ENCODE assay signal across 1 cellular context in the genomic region with DNA sequence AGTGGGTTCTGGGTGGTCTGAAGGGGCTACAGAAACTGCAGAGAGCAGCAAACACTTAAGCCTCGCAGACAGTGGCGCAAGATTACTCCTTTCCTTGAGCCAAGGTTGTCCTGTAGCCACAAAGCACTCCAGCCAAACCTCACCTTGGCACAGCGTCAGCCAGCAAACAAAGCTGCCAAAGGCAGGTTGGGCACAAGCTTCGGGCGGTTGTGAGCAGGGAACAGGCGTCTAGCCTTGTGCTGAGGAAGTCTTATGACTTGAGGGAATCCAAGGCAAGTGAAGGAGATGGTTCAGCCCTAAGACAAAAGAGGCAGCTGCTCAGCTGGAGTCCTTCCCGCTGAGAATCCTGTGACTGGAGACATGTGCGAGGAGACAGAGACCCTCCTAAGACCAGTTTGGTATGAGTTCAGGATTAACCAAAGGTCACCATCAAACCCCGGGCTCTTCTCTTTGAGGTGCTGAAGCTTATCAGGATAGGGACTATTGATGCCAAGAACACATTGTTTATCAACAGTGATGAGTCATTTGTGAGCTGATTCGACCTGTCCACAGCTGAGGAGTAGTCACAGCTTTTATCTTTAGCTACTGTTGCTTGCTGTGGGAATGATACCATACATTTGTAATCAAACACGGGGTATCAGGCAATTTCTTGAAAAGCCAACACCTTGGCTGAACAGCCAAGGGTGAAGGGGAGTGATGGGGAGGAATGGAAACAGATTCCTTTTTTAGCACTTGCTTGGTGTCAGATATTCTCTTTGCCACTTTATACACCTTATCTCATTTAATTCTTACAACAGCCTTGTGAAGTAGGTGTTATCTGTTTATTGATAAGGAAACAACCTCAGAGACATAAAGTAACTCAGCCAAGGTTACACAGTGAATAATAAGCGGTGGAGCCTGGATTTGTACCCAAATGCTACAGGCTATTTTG.
TF ChIP-seq lines count a peak whose summit lies in the region.

No MANE protein-coding gene starts in this region.

TF ChIP-seq in H1, 55 proteins besides CTCF, POLR2A, EP300 and RAD21:
- TF ChIP-seq EGR1 (IDR thresholded peaks at IDR 0.05; ENCODE audit: borderline replicate concordance, low read depth, low read length) (no peak), EZH2 (IDR thresholded peaks at IDR 0.05; ENCODE audit: low read depth, low read length, severe bottlenecking) (no peak), BRCA1 (IDR thresholded peaks at IDR 0.05; ENCODE audit: low read depth, low read length) (no peak), RXRA (IDR thresholded peaks at IDR 0.05; ENCODE audit: insufficient read depth, low read depth, low read length) (no peak), RBBP5 (IDR thresholded peaks at IDR 0.05; ENCODE audit: borderline replicate concordance, low read depth, low read length) (0 out of 2 replicates have a peak, but pooled peaks have one; percentile 57), BCL11A (IDR thresholded peaks at IDR 0.05; ENCODE audit: low read depth in 2 of 2, low read length in 2 of 2) (no peak), USF2 (IDR thresholded peaks at IDR 0.05; ENCODE audit: low read length) (no peak), E2F6 (IDR thresholded peaks at IDR 0.05) (peak; percentile 35; the same call in 1 of the 2 replicates), NANOG (IDR thresholded peaks at IDR 0.05; ENCODE audit: insufficient read depth, low read depth, low read length, poor library complexity, severe bottlenecking) (no peak), GABPA (IDR thresholded peaks at IDR 0.05; ENCODE audit: borderline replicate concordance, insufficient read depth, low read length) (no peak), MAFK (IDR thresholded peaks at IDR 0.05; ENCODE audit: low read depth, low read length) (peak; percentile 17; the same call in 1 of the 2 replicates), FOSL1 (IDR thresholded peaks at IDR 0.05; ENCODE audit: insufficient read depth, low read depth, low read length) (no peak), SUZ12 (IDR thresholded peaks at IDR 0.05; ENCODE audit: low read length) (no peak), TBP (IDR thresholded peaks at IDR 0.05; ENCODE audit: low read depth, low read length) (no peak), TAF7 (optimal IDR thresholded peaks at IDR 0.05; ENCODE audit: borderline replicate concordance, low read depth, low read length) (no peak), ASH2L (IDR thresholded peaks at IDR 0.05; ENCODE audit: low read length) (no peak), KDM1A (IDR thresholded peaks at IDR 0.05; ENCODE audit: borderline replicate concordance, low read length) (no peak), BACH1 (IDR thresholded peaks at IDR 0.05; ENCODE audit: low read length) (no peak), SP4 (IDR thresholded peaks at IDR 0.05; ENCODE audit: low read length) (no peak), SAP30 (IDR thresholded peaks at IDR 0.05; ENCODE audit: insufficient read depth, insufficient replicate concordance, low read length) (no peak), SIX5 (IDR thresholded peaks at IDR 0.05; ENCODE audit: low read depth, low read length) (no peak), GTF2F1 (IDR thresholded peaks at IDR 0.05; ENCODE audit: borderline replicate concordance, low read depth, low read length) (no peak), CREB1 (IDR thresholded peaks at IDR 0.05) (peak; percentile 29; the same call in 1 of the 2 replicates), NRF1 (IDR thresholded peaks at IDR 0.05; ENCODE audit: low read depth, low read length) (no peak), KDM5A (IDR thresholded peaks at IDR 0.05; ENCODE audit: low read length) (no peak), HDAC2 (IDR thresholded peaks at IDR 0.05; ENCODE audit: borderline replicate concordance in 1 of 2, low read depth in 2 of 2, low read length in 2 of 2) (no peak), TAF1 (IDR thresholded peaks at IDR 0.05; ENCODE audit: low read depth, low read length) (no peak), SP1 (IDR thresholded peaks at IDR 0.05; ENCODE audit: low read depth, low read length) (no peak), RFX5 (IDR thresholded peaks at IDR 0.05; ENCODE audit: borderline replicate concordance, low read depth, low read length) (0 out of 2 replicates have a peak, but pooled peaks have one; percentile 13), CHD2 (IDR thresholded peaks at IDR 0.05; ENCODE audit: low read length) (0 out of 2 replicates have a peak, but pooled peaks have one; percentile 21), HDAC6 (IDR thresholded peaks at IDR 0.05; ENCODE audit: low read depth, low read length) (no peak), SIRT6 (IDR thresholded peaks at IDR 0.05; ENCODE audit: low read length) (no peak), CEBPB (IDR thresholded peaks at IDR 0.05; ENCODE audit: low read depth, low read length) (no peak), SP2 (IDR thresholded peaks at IDR 0.05; ENCODE audit: low read length) (no peak), POU5F1 (IDR thresholded peaks at IDR 0.05; ENCODE audit: low read depth, low read length) (no peak), CBX8 (IDR thresholded peaks at IDR 0.05; ENCODE audit: borderline replicate concordance, low read depth, low read length) (no peak), CHD1 (IDR thresholded peaks at IDR 0.05; ENCODE audit: low read depth, low read length) (no peak), RNF2 (IDR thresholded peaks at IDR 0.05; ENCODE audit: borderline replicate concordance, low read depth, low read length, missing control alignments, poor library complexity, severe bottlenecking) (no peak), POLR2AphosphoS5 (IDR thresholded peaks at IDR 0.05; ENCODE audit: low read depth, low read length) (peak; percentile 94), PHF8 (conservative IDR thresholded peaks at IDR 0.05; ENCODE audit: low read depth, low read length) (no peak), CBX5 (IDR thresholded peaks at IDR 0.05; ENCODE audit: low read depth, low read length) (no peak), ATF3 (IDR thresholded peaks at IDR 0.05; ENCODE audit: insufficient read depth, low read depth, low read length) (no peak), JUND (IDR thresholded peaks at IDR 0.05; ENCODE audit: low read length) (peak; percentile 75; the same call in 1 of the 2 replicates)
- TF ChIP-seq, protein P1, sequence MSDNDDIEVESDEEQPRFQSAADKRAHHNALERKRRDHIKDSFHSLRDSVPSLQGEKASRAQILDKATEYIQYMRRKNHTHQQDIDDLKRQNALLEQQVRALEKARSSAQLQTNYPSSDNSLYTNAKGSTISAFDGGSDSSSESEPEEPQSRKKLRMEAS (IDR thresholded peaks at IDR 0.05): peak; percentile 70
- TF ChIP-seq, protein P2, sequence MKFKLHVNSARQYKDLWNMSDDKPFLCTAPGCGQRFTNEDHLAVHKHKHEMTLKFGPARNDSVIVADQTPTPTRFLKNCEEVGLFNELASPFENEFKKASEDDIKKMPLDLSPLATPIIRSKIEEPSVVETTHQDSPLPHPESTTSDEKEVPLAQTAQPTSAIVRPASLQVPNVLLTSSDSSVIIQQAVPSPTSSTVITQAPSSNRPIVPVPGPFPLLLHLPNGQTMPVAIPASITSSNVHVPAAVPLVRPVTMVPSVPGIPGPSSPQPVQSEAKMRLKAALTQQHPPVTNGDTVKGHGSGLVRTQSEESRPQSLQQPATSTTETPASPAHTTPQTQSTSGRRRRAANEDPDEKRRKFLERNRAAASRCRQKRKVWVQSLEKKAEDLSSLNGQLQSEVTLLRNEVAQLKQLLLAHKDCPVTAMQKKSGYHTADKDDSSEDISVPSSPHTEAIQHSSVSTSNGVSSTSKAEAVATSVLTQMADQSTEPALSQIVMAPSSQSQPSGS (IDR thresholded peaks at IDR 0.05; ENCODE audit: low read length): peak; percentile 40; the same call in 1 of the 2 replicates
TF ChIP-seq in H1: peak in this region for 10.
